In genomic region chr1:246565751-246566127, GRCh38 we compare ENCODE assay signal across 8 cellular contexts. TPM values are rescaled to one million over a fixed set of nuclear protein-coding genes. Genes with fewer than 3 reads are reported as not detected.
DNase-seq lines count a peak whose midpoint lies in the region; ATAC-seq, FAIRE-seq and TF ChIP-seq lines count a peak whose summit lies in the region.

No MANE protein-coding gene starts in this region.

- peak overlapping the region; percentile 99 for H3K4me3 Mint-ChIP-seq in activated T-helper 2 cell treated with anti-CD3 and anti-CD28 coated beads, Interferon-gamma antibody, Interleukin-2, Interleukin-4, amounts not matched to agents 10 μg/mL and 5 μg/mL and 100 μg/mL, durations not matched to agents 14 hours and 24 hours and 36 hours (ENCODE audit: low read depth)
- peak overlapping the region; percentile 96 to 100 for H3K4me3 Mint-ChIP-seq in stimulated activated naive CD8-positive, alpha-beta T cell treated with anti-CD3 and anti-CD28 coated beads, Interleukin-15, amount 100 ng/mL, for 72 hours

- intact Hi-C loops in activated T-helper 2 cell treated with anti-CD3 and anti-CD28 coated beads, Interferon-gamma antibody, Interleukin-2, Interleukin-4, amounts not matched to agents 10 μg/mL and 5 μg/mL and 100 μg/mL, durations not matched to agents 14 hours and 24 hours and 36 hours (cut with micrococcal nuclease): loop anchor here (1.0 to 10.0 kb wide), 10 partner anchors 37 to 1731 kb away; partner anchors contain the start of genes COX20, HNRNPU, SCCPDH and SMYD3

- H3K27ac Mint-ChIP-seq in activated T-helper 2 cell treated with anti-CD3 and anti-CD28 coated beads, Interferon-gamma antibody, Interleukin-2, Interleukin-4, amounts not matched to agents 10 μg/mL and 5 μg/mL and 100 μg/mL, durations not matched to agents 14 hours and 24 hours and 36 hours: peak overlapping the region; percentile 98
- peak overlapping the region; percentile 96 to 97 for H3K27ac Mint-ChIP-seq in stimulated activated naive CD8-positive, alpha-beta T cell treated with anti-CD3 and anti-CD28 coated beads, Interleukin-15, amount 100 ng/mL, for 72 hours

- no peaks in the 10 kb centered on the region for H3K9me3 Mint-ChIP-seq in activated T-helper 2 cell treated with anti-CD3 and anti-CD28 coated beads, Interferon-gamma antibody, Interleukin-2, Interleukin-4, amounts not matched to agents 10 μg/mL and 5 μg/mL and 100 μg/mL, durations not matched to agents 14 hours and 24 hours and 36 hours
- H3K9me3 Mint-ChIP-seq in stimulated activated naive CD8-positive, alpha-beta T cell treated with anti-CD3 and anti-CD28 coated beads, Interleukin-15, amount 100 ng/mL, for 72 hours: no peaks in the 10 kb centered on the region

- H3K27me3 ChIP-seq in GM06990 (replicated peaks; ENCODE audit: control insufficient read depth, insufficient read depth, low read length): no peaks in the 10 kb centered on the region

- no peak for TF ChIP-seq CTCF in GM06990 (IDR thresholded peaks at IDR 0.05; ENCODE audit: insufficient read depth, low read length, poor library complexity, severe bottlenecking)

- peak; percentile 0 for ATAC-seq in HG03103 (IDR thresholded peaks at IDR 0.05; ENCODE audit: low read depth, unreplicated experiment)
- no peak for ATAC-seq in stimulated activated naive CD8-positive, alpha-beta T cell treated with anti-CD3 and anti-CD28 coated beads, Interleukin-15, amount 100 ng/mL, for 72 hours

- DNase-seq in GM06990 (ENCODE audit: extremely low read depth, insufficient read length): no peak
- no peak for DNase-seq in activated T-helper 2 cell treated with anti-CD3 and anti-CD28 coated beads, Interferon-gamma antibody, Interleukin-2, Interleukin-4, amounts not matched to agents 10 μg/mL and 5 μg/mL and 100 μg/mL, durations not matched to agents 14 hours and 24 hours and 36 hours (ENCODE audit: low spot score)
- DNase-seq in stimulated activated naive CD8-positive, alpha-beta T cell treated with anti-CD3 and anti-CD28 coated beads, Interleukin-15, amount 100 ng/mL, for 72 hours: no peak
- DNase-seq in DMS153 (lab: John Stamatoyannopoulos, UW): no peak
- DNase-seq in cerebellum (ENCODE audit: low spot score): no peak
- DNase-seq in HTR-8/SVneo (ENCODE audit: insufficient read length, low spot score): no peak

- FAIRE-seq in HTR-8/SVneo (lab: Jason Lieb, UNC): no peak

- peaks cover 26% of the 10 kb centered on the region for H3K36me3 Mint-ChIP-seq in activated T-helper 2 cell treated with anti-CD3 and anti-CD28 coated beads, Interferon-gamma antibody, Interleukin-2, Interleukin-4, amounts not matched to agents 10 μg/mL and 5 μg/mL and 100 μg/mL, durations not matched to agents 14 hours and 24 hours and 36 hours (ENCODE audit: low read depth)

- H3K9me3 ChIP-seq in iPS-18c (ENCODE audit: control insufficient read depth, insufficient read depth, low read length): no peaks in the 10 kb centered on the region

- H3K27me3 Mint-ChIP-seq in activated T-helper 2 cell treated with anti-CD3 and anti-CD28 coated beads, Interferon-gamma antibody, Interleukin-2, Interleukin-4, amounts not matched to agents 10 μg/mL and 5 μg/mL and 100 μg/mL, durations not matched to agents 14 hours and 24 hours and 36 hours (ENCODE audit: low read depth): no peaks in the 10 kb centered on the region
- no peaks in the 10 kb centered on the region for H3K27me3 Mint-ChIP-seq in stimulated activated naive CD8-positive, alpha-beta T cell treated with anti-CD3 and anti-CD28 coated beads, Interleukin-15, amount 100 ng/mL, for 72 hours

- H3K4me3 ChIP-seq in GM06990 (replicated peaks; ENCODE audit: low read depth, low read length) (peak overlapping the region; percentile 96), iPS-18c (ENCODE audit: insufficient read depth, low read depth, low read length) (peak overlapping the region; percentile 97)

- no peaks in the 10 kb centered on the region; the same call in none of the 2 replicates for H3K36me3 ChIP-seq in GM06990 (ENCODE audit: control insufficient read depth, insufficient read depth, low read length)

- peaks cover 35% of the 10 kb centered on the region for H3K4me1 Mint-ChIP-seq in activated T-helper 2 cell treated with anti-CD3 and anti-CD28 coated beads, Interferon-gamma antibody, Interleukin-2, Interleukin-4, amounts not matched to agents 10 μg/mL and 5 μg/mL and 100 μg/mL, durations not matched to agents 14 hours and 24 hours and 36 hours (ENCODE audit: low read depth)
- H3K4me1 Mint-ChIP-seq in stimulated activated naive CD8-positive, alpha-beta T cell treated with anti-CD3 and anti-CD28 coated beads, Interleukin-15, amount 100 ng/mL, for 72 hours: peaks cover 42% of the 10 kb centered on the region

RNA-seq across cellular contexts. Expression of gene TFB2M, which starts 0.3 kb away (rescaled TPM):
- 21.0 and 21.7 TPM in 2 replicates for total RNA-seq in activated T-helper 2 cell treated with anti-CD3 and anti-CD28 coated beads, Interferon-gamma antibody, Interleukin-2, Interleukin-4, amounts not matched to agents 10 μg/mL and 5 μg/mL and 100 μg/mL, durations not matched to agents 14 hours and 24 hours and 36 hours
- total RNA-seq in cerebellum: 9.8 TPM

RNA-seq across cellular contexts. Expression of gene CNST, which starts 0.5 kb away (rescaled TPM):
- total RNA-seq in activated T-helper 2 cell treated with anti-CD3 and anti-CD28 coated beads, Interferon-gamma antibody, Interleukin-2, Interleukin-4, amounts not matched to agents 10 μg/mL and 5 μg/mL and 100 μg/mL, durations not matched to agents 14 hours and 24 hours and 36 hours: 18.8 and 21.6 TPM in 2 replicates
- 31.3 TPM for total RNA-seq in cerebellum

RNA-seq across cellular contexts. Expression of gene SMYD3, which starts 58.7 kb away (rescaled TPM):
- total RNA-seq in activated T-helper 2 cell treated with anti-CD3 and anti-CD28 coated beads, Interferon-gamma antibody, Interleukin-2, Interleukin-4, amounts not matched to agents 10 μg/mL and 5 μg/mL and 100 μg/mL, durations not matched to agents 14 hours and 24 hours and 36 hours: 24.1 and 26.2 TPM in 2 replicates
- 48.9 TPM for total RNA-seq in cerebellum
